ENCODE assay signal across 1 cellular context in genomic region chr1:100147875-100148274, GRCh38.
TF ChIP-seq lines count a peak whose summit lies in the region.

No MANE protein-coding gene starts in this region.

TF ChIP-seq in K562, 482 proteins besides CTCF, POLR2A, EP300 and RAD21:
- no peak for TF ChIP-seq KLF6 (CRISPR knock-in tag; IDR thresholded peaks at IDR 0.05; ENCODE audit: borderline replicate concordance)
- TF ChIP-seq SIRT6 (IDR thresholded peaks at IDR 0.05; ENCODE audit: low read depth, low read length) = no peak
- TF ChIP-seq TAF9B (IDR thresholded peaks at IDR 0.05; ENCODE audit: partially characterized antibody) = no peak
- TF ChIP-seq CBFB (CRISPR knock-in tag; IDR thresholded peaks at IDR 0.05) = no peak
